In the genomic region with DNA sequence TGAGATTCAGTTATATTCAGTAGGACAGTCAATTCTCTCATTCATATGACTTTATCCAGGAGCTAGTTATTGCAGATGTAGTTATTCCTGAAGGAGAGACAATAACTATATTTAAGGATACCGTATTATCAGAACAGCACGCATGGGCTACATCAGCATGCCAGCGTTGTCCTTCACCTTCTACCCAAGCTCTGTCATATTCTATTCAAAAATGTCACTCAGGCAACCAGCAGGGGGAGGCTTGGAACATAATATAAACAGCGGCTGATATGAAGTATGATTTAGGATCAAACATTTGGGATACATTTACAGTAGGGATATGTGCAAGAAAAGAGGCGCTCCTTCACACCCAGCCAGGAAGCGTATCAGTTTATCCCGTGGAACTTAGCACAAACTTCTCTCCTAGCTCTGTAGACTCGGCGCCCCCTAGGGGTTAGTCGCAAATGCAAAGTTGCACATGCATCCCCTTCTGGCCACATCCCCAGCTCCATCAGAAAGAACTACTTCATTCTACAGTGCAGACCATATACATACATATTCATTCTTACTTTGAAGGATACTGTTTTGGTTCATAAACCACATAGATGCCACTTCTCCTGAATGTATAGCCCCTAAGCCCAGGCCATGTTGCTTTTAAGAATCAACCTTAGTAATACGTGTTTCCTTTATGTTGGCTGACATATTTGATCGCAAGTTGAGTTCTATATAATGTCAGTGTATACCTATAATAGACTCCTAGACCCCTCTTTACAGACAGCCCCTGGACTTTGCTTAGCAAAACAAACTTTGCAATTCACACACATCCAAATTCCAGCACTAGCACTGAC, we compare ENCODE assay signal across 8 cellular contexts.
DNase-seq lines count a peak whose midpoint lies in the region; ATAC-seq and TF ChIP-seq lines count a peak whose summit lies in the region.

No MANE protein-coding gene starts in this region.

- in situ Hi-C loops in astrocyte of the spinal cord (cut with HindIII; ENCODE audit: low sequenced_read_pairs) = no loop called here

- TF ChIP-seq POLR2A in upper lobe of left lung (IDR thresholded peaks at IDR 0.05) = no peak

- H3K4me1 ChIP-seq in upper lobe of left lung = peaks cover 0 to 8% (median 6%) of the 10 kb centered on the region in 4 donors

- H3K27ac ChIP-seq in upper lobe of left lung = no peak overlapping the region

- no peaks in the 10 kb centered on the region for H3K27me3 ChIP-seq in upper lobe of left lung

- ATAC-seq in upper lobe of left lung (ENCODE audit: low FRiP score in 2 of 2) = peak; percentile 75 to 80
- ATAC-seq in HG02840 (IDR thresholded peaks at IDR 0.05; ENCODE audit: low FRiP score, unreplicated experiment) = no peak

- WGBS in upper lobe of left lung, 2 donors = 39 to 44% methylated on average over 12 of the region's 12 CpGs

- peak; percentile 3 for DNase-seq in NK-92 treated with Interleukin-12 subunit alpha and Interleukin-12 subunit beta, amount 100 ng/mL, for 24 hours (lab: John Stamatoyannopoulos, UW)
- no peak for DNase-seq in NK-92 (lab: John Stamatoyannopoulos, UW; ENCODE audit: unreplicated experiment)
- peak; percentile 6 for DNase-seq in H4 (ENCODE audit: low spot score)
- peak; percentile 2 for DNase-seq in NCI-H1048 (lab: John Stamatoyannopoulos, UW)
- peak; percentile 15 for DNase-seq in astrocyte of the spinal cord (ENCODE audit: low read depth, low spot score)
- peak; percentile 12 for DNase-seq in kidney glomerular epithelial cell (lab: John Stamatoyannopoulos, UW)
- DNase-seq in upper lobe of left lung = peak in 1 of 2 donors; percentile 74

- H3K36me3 ChIP-seq in upper lobe of left lung = no peaks in the 10 kb centered on the region

- H3K4me3 ChIP-seq in astrocyte of the spinal cord (ENCODE audit: low read depth, low read length) (no peak overlapping the region), upper lobe of left lung (no peak overlapping the region)

- no peak for TF ChIP-seq EP300 in upper lobe of left lung (IDR thresholded peaks at IDR 0.05)

- no peaks in the 10 kb centered on the region for H3K9me3 ChIP-seq in upper lobe of left lung

- TF ChIP-seq CTCF in astrocyte of the spinal cord (IDR thresholded peaks at IDR 0.05; ENCODE audit: low read depth, low read length) (peak; percentile 72), upper lobe of left lung (IDR thresholded peaks at IDR 0.05) (peak; percentile 30 to 64 (median 56))
